ENCODE assay signal across 9 cellular contexts in the genomic region with DNA sequence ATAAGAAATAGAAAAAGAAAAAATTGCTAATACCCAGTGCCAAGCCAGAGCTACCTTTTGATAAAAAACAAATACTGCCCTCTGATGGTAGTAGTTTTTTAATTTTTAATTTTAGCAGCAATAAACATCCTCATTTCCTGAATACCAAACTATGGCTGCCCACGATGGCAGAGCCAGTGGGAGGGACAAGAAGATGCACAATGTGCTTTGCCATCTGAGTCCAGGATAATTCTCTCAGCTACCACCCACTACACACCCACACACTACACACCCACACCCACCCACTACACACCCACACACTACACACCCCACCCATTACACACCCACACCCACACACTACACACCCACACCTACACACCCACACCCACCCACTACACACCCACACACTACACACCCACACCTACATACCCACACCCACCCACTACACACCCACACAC. TPM values are rescaled to one million over a fixed set of nuclear protein-coding genes. Genes with fewer than 3 reads are reported as not detected.
DNase-seq lines count a peak whose midpoint lies in the region; ATAC-seq, FAIRE-seq and TF ChIP-seq lines count a peak whose summit lies in the region.
"Had no signal": no experiment of that assay in that cellular context is flagged by ENCODE, and none has a peak within 500 bp of the region (broad histone marks: within the 10 kb centered on the region; RNA-seq: fewer than 3 reads in every experiment).

No MANE protein-coding gene starts in this region.

- no peaks in the 10 kb centered on the region for H3K4me1 ChIP-seq in mucosa of descending colon (ENCODE audit: low read depth)

- H3K36me3 Mint-ChIP-seq in mesothelial cell of epicardium = no peaks in the 10 kb centered on the region

- H3K27ac Mint-ChIP-seq in mesothelial cell of epicardium = no peak overlapping the region

- H3K4me3 ChIP-seq in mucosa of descending colon = no peak overlapping the region

- no peaks in the 10 kb centered on the region for H3K27me3 Mint-ChIP-seq in mesothelial cell of epicardium (ENCODE audit: low read depth)

- H3K36me3 ChIP-seq in mucosa of descending colon (ENCODE audit: low read depth) = no peaks in the 10 kb centered on the region

- TF ChIP-seq CTCF in mesothelial cell of epicardium (IDR thresholded peaks at IDR 0.05; ENCODE audit: unreplicated experiment) (no peak), mucosa of descending colon (IDR thresholded peaks at IDR 0.05) (no peak)

- intact Hi-C loops in mucosa of descending colon (cut with DNase I, micrococcal nuclease) = no loop called here

- H3K4me3 Mint-ChIP-seq in mesothelial cell of epicardium = no peak overlapping the region

- no peak for FAIRE-seq in H54 (lab: Jason Lieb, UNC)
- FAIRE-seq: colon had no signal

- DNase-seq in AML-193 (lab: John Stamatoyannopoulos, UW) (peak; percentile 61 to 66), H54 (ENCODE audit: insufficient read length, low spot score) (peak; percentile 38), fibroblast of gingiva (ENCODE audit: low read depth) (peak; percentile 24), mesothelial cell of epicardium (ENCODE audit: low spot score in 2 of 2, unreplicated experiment in 2 of 2) (no peak), mucosa of descending colon (no peak)

- ATAC-seq in SK-N-SH treated with all-trans-retinoic acid at 6 μM for 48 hours (peak; percentile 60), HG02938 (IDR thresholded peaks at IDR 0.05; ENCODE audit: unreplicated experiment) (no peak), mucosa of descending colon (no peak), HG02763 (IDR thresholded peaks at IDR 0.05; ENCODE audit: unreplicated experiment) (no peak)

- no peaks in the 10 kb centered on the region for H3K9me3 Mint-ChIP-seq in mesothelial cell of epicardium

- TF ChIP-seq POLR2A in H54 (IDR thresholded peaks at IDR 0.05; ENCODE audit: low read depth, low read length) = no peak

- no peaks in the 10 kb centered on the region for H3K9me3 ChIP-seq in mucosa of descending colon

- H3K4me1 Mint-ChIP-seq in mesothelial cell of epicardium = no peaks in the 10 kb centered on the region

TF ChIP-seq in SK-N-SH treated with all-trans-retinoic acid at 6 μM for 48 hours, 23 proteins besides CTCF, POLR2A, EP300 and RAD21:
- TF ChIP-seq, protein P1, sequence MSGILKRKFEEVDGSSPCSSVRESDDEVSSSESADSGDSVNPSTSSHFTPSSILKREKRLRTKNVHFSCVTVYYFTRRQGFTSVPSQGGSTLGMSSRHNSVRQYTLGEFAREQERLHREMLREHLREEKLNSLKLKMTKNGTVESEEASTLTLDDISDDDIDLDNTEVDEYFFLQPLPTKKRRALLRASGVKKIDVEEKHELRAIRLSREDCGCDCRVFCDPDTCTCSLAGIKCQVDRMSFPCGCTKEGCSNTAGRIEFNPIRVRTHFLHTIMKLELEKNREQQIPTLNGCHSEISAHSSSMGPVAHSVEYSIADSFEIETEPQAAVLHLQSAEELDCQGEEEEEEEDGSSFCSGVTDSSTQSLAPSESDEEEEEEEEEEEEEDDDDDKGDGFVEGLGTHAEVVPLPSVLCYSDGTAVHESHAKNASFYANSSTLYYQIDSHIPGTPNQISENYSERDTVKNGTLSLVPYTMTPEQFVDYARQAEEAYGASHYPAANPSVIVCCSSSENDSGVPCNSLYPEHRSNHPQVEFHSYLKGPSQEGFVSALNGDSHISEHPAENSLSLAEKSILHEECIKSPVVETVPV (CRISPR knock-in tag; IDR thresholded peaks at IDR 0.05) = no peak
- TF ChIP-seq OSR1 (CRISPR knock-in tag; IDR thresholded peaks at IDR 0.05) (no peak), ZFP30 (CRISPR knock-in tag; IDR thresholded peaks at IDR 0.05) (no peak), ZNF8 (CRISPR knock-in tag; IDR thresholded peaks at IDR 0.05) (no peak)

RNA-seq across cellular contexts. Expression of a gene that starts 17.8 kb away (rescaled TPM):
- total RNA-seq in mesothelial cell of epicardium (2.1 to 2.5 TPM (median 2.1 TPM) in 3 replicates), mucosa of descending colon (1 to 10 TPM in 1 of 3 donors, under 1 TPM in 2; 0.23 to 3.8 (median 0.70) TPM)

RNA-seq across cellular contexts. Expression of a gene that starts 18.0 kb away (rescaled TPM):
- 24.8 to 26.4 TPM (median 25.9 TPM) in 3 replicates for total RNA-seq in mesothelial cell of epicardium
- total RNA-seq in mucosa of descending colon = 10 to 100 TPM; 22.5 to 30.5 (median 29.0) TPM

RNA-seq across cellular contexts. Expression of a gene that starts 45.4 kb away (rescaled TPM):
- total RNA-seq in mesothelial cell of epicardium (52.0 to 53.1 TPM (median 52.8 TPM) in 3 replicates), mucosa of descending colon (10 to 100 TPM; 50.6 to 74.7 (median 69.6) TPM)

RNA-seq across cellular contexts. Expression of a gene that starts 54.7 kb away (rescaled TPM):
- total RNA-seq in mesothelial cell of epicardium (0.72 to 1.3 TPM (median 0.93 TPM) in 3 replicates), mucosa of descending colon (1 to 10 TPM; 1.1 to 6.0 (median 5.4) TPM)

Comparison
In these comparisons a context has a peak if more than half of its experiments do, and no peak if none do; other contexts are left out.
1. DNase-seq: peak in AML-193 (2 of 2), H54 (single experiment) and fibroblast of gingiva (single experiment); none in mesothelial cell of epicardium (0 of 2) and mucosa of descending colon (0 of 3).